In genomic region chr6:168368063-168368835, GRCh38 we compare ENCODE assay signal across 31 cellular contexts. TPM values are rescaled to one million over a fixed set of nuclear protein-coding genes. Genes with fewer than 3 reads are reported as not detected.
DNase-seq lines count a peak whose midpoint lies in the region; TF ChIP-seq lines count a peak whose summit lies in the region.
"Had no signal": no experiment of that assay in that cellular context is flagged by ENCODE, and none has a peak within 500 bp of the region (broad histone marks: within the 10 kb centered on the region; RNA-seq: fewer than 3 reads in every experiment).

No MANE protein-coding gene starts in this region.

- WGBS in mesenchymal stem cell: 73% methylated on average over 11 of the region's 12 CpGs
- WGBS in suprapubic skin: 77% methylated on average over 12 of the region's 12 CpGs

- no peaks in the 10 kb centered on the region for H3K36me3 ChIP-seq in breast epithelium
- no peaks in the 10 kb centered on the region for H3K36me3 ChIP-seq in mesenchymal stem cell (ENCODE audit: control insufficient read depth in 1 of 2, insufficient read depth in 2 of 2, low read depth in 1 of 2, low read length in 2 of 2)
- H3K36me3 ChIP-seq in suprapubic skin: no peaks in the 10 kb centered on the region
- H3K36me3 ChIP-seq: pancreas, Peyer's patch had no signal

- H3K27me3 Mint-ChIP-seq in MCF 10A (ENCODE audit: insufficient read depth, unreplicated experiment): peaks cover 3% of the 10 kb centered on the region

- H4K8ac ChIP-seq in mesenchymal stem cell (ENCODE audit: low read length): no peak overlapping the region

- intact Hi-C loops in breast epithelium (cut with DNase I; ENCODE audit: low total_unique reads) (loop anchor here (2.0 kb wide), 1 partner anchor 517 kb away; no protein-coding TSS in a partner anchor), MCF 10A (cut with micrococcal nuclease) (no loop called here)

- peak overlapping the region; percentile 12 for H3K9ac ChIP-seq in mesenchymal stem cell (ENCODE audit: low read length)

- no peak overlapping the region for H3K18ac ChIP-seq in mesenchymal stem cell (ENCODE audit: low read depth in 1 of 2, low read length in 2 of 2)

- no peak overlapping the region for H2BK5ac ChIP-seq in mesenchymal stem cell (ENCODE audit: low read depth, low read length, poor library complexity, severe bottlenecking)

- no peak overlapping the region for H2BK15ac ChIP-seq in mesenchymal stem cell (ENCODE audit: low read depth, poor library complexity, severe bottlenecking)

- no peak overlapping the region for H4K91ac ChIP-seq in mesenchymal stem cell (ENCODE audit: low read length)

- POLR2A ChIA-PET in MCF 10A (lab: Yijun Ruan, JAX): no interaction called here

- TF ChIP-seq CTCF in breast epithelium (IDR thresholded peaks at IDR 0.05) (no peak), MCF 10A (IDR thresholded peaks at IDR 0.05; ENCODE audit: unreplicated experiment) (no peak), choroid plexus epithelial cell (conservative IDR thresholded peaks at IDR 0.05; ENCODE audit: low read depth, low read length) (no peak), suprapubic skin (IDR thresholded peaks at IDR 0.05) (no peak)

- no peak overlapping the region for H3K4me2 ChIP-seq in mesenchymal stem cell (ENCODE audit: low read length, poor library complexity, severe bottlenecking)

- no peaks in the 10 kb centered on the region for H3K9me3 Mint-ChIP-seq in MCF 10A (ENCODE audit: unreplicated experiment)
- H3K9me3 Mint-ChIP-seq: activated naive CD8-positive, alpha-beta T cell treated with anti-CD3 and anti-CD28 coated beads, Interleukin-2, amount 50 U/mL, for 24 hours; natural killer cell; T-cell had no signal

- no peak overlapping the region for H2AFZ ChIP-seq in mesenchymal stem cell (ENCODE audit: low read depth, low read length)

- no peak overlapping the region for H2BK12ac ChIP-seq in mesenchymal stem cell (ENCODE audit: low read length in 2 of 2)

- TF ChIP-seq POLR2A in breast epithelium (IDR thresholded peaks at IDR 0.05) (no peak), suprapubic skin (IDR thresholded peaks at IDR 0.05) (no peak)

- no peak overlapping the region for H3K14ac ChIP-seq in mesenchymal stem cell (ENCODE audit: low read length in 2 of 2)

- H3K27me3 ChIP-seq in breast epithelium: no peaks in the 10 kb centered on the region
- H3K27me3 ChIP-seq in mesenchymal stem cell (ENCODE audit: control insufficient read depth in 1 of 2, insufficient read depth in 1 of 2, low read length in 2 of 2): peaks cover 9 to 33% of the 10 kb centered on the region in 2 experiments
- peaks cover 7% of the 10 kb centered on the region for H3K27me3 ChIP-seq in suprapubic skin
- H3K27me3 ChIP-seq: body of pancreas, pancreas, Peyer's patch had no signal

- BruUV-seq in MCF 10A (replicated peaks; lab: Mats Ljungman, UMichigan): no TSS peak

- no peaks in the 10 kb centered on the region for H3K79me1 ChIP-seq in mesenchymal stem cell (replicated peaks; ENCODE audit: low read length, poor library complexity, severe bottlenecking)

- CTCF ChIA-PET in MCF 10A (lab: Yijun Ruan, JAX): interaction anchor here (0.8 to 4.7 kb wide), 4 partner anchors 249 to 522 kb away, joined by 3 to 68 read pairs (median 6); no protein-coding TSS in a partner anchor

- peaks cover 8% of the 10 kb centered on the region for H3K36me3 Mint-ChIP-seq in MCF 10A (ENCODE audit: insufficient read depth, unreplicated experiment)
- H3K36me3 Mint-ChIP-seq: activated CD8-positive, alpha-beta memory T cell treated with anti-CD3 and anti-CD28 coated beads, Interleukin-2, amount 10 ng/mL, durations not matched to agents 7 days and 5 days; CD4-positive, alpha-beta memory T cell; natural killer cell; T-cell had no signal

- no peak overlapping the region for H2BK120ac ChIP-seq in mesenchymal stem cell (ENCODE audit: low read depth, low read length)

- H3K4me1 ChIP-seq in breast epithelium (no peaks in the 10 kb centered on the region), mesenchymal stem cell (ENCODE audit: control insufficient read depth, insufficient read depth, low read depth, low read length) (peaks cover 3% of the 10 kb centered on the region), suprapubic skin (no peaks in the 10 kb centered on the region)
- H3K4me1 ChIP-seq: Peyer's patch had no signal

- no peak for TF ChIP-seq EP300 in suprapubic skin (IDR thresholded peaks at IDR 0.05)

- H3K4me3 ChIP-seq in breast epithelium: no peak overlapping the region
- H3K4me3 ChIP-seq in choroid plexus epithelial cell (ENCODE audit: low read depth, low read length): no peak overlapping the region
- H3K4me3 ChIP-seq in mesenchymal stem cell (ENCODE audit: insufficient read depth in 1 of 2, low read depth in 1 of 2, low read length in 2 of 2): no peak overlapping the region
- no peak overlapping the region for H3K4me3 ChIP-seq in suprapubic skin
- H3K4me3 ChIP-seq: body of pancreas, pancreas, Peyer's patch had no signal

- no peak for DNase-seq in breast epithelium (ENCODE audit: low spot score in 2 of 2)
- no peak for DNase-seq in MCF 10A (ENCODE audit: unreplicated experiment)
- peak; percentile 9 for DNase-seq in choroid plexus epithelial cell (ENCODE audit: low read depth)
- DNase-seq in mesenchymal stem cell: no peak
- DNase-seq in suprapubic skin (ENCODE audit: low spot score in 2 of 2): peak; percentile 14 to 52
- no peak for DNase-seq in effector CD4-positive, alpha-beta T cell
- DNase-seq in DMS53 treated with DMSO at 0.1 percent for 48 hours (lab: John Stamatoyannopoulos, UW; ENCODE audit: unreplicated experiment): no peak
- DNase-seq in NCI-H1092 (lab: John Stamatoyannopoulos, UW): no peak
- DNase-seq: activated CD4-positive, CD25-positive, alpha-beta regulatory T cell; activated CD8-positive, alpha-beta memory T cell treated with anti-CD3 and anti-CD28 coated beads, Interleukin-2, amount 10 ng/mL, durations not matched to agents 7 days and 5 days; activated naive CD8-positive, alpha-beta T cell treated with anti-CD3 and anti-CD28 coated beads, Interleukin-2, amount 50 U/mL, for 24 hours; activated T-cell treated with anti-CD3 and anti-CD28 coated beads, Interleukin-2, amount 50 U/mL, for 48 hours; AML-193; body of pancreas; CD4-positive, alpha-beta memory T cell; effector memory CD4-positive, alpha-beta T cell; EL; natural killer cell; NCI-H1048; NCI-H187; NCI-H69; Peyer's patch; stimulated activated CD4-positive, alpha-beta T cell treated with anti-CD3 and anti-CD28 coated beads, Interleukin-12 subunit alpha, Interleukin-12 subunit beta, amount 100 ng/mL, for 4 hours; stimulated activated CD4-positive, alpha-beta T cell treated with anti-CD3 and anti-CD28 coated beads, Interleukin-4, amount 100 ng/mL, for 1 hour; substantia nigra; T-cell had no signal

- no peak overlapping the region for H3K4me3 Mint-ChIP-seq in MCF 10A (ENCODE audit: unreplicated experiment)
- H3K4me3 Mint-ChIP-seq: activated CD8-positive, alpha-beta memory T cell treated with anti-CD3 and anti-CD28 coated beads, Interleukin-2, amount 10 ng/mL, durations not matched to agents 7 days and 5 days; activated naive CD8-positive, alpha-beta T cell treated with anti-CD3 and anti-CD28 coated beads, Interleukin-2, amount 50 U/mL, for 24 hours; CD4-positive, alpha-beta memory T cell; natural killer cell; T-cell had no signal

- H3K4me1 Mint-ChIP-seq in MCF 10A (ENCODE audit: insufficient read depth, unreplicated experiment): peaks cover 6% of the 10 kb centered on the region

- no peak overlapping the region for H3K23ac ChIP-seq in mesenchymal stem cell (ENCODE audit: low read length in 2 of 2)

- no peak overlapping the region for H3K27ac Mint-ChIP-seq in MCF 10A (ENCODE audit: low read depth, unreplicated experiment)
- H3K27ac Mint-ChIP-seq: activated CD8-positive, alpha-beta memory T cell treated with anti-CD3 and anti-CD28 coated beads, Interleukin-2, amount 10 ng/mL, durations not matched to agents 7 days and 5 days; activated naive CD8-positive, alpha-beta T cell treated with anti-CD3 and anti-CD28 coated beads, Interleukin-2, amount 50 U/mL, for 24 hours; CD4-positive, alpha-beta memory T cell; natural killer cell; T-cell had no signal

- H3K9me3 ChIP-seq in breast epithelium: no peaks in the 10 kb centered on the region
- no peaks in the 10 kb centered on the region for H3K9me3 ChIP-seq in mesenchymal stem cell (ENCODE audit: control insufficient read depth, low read length)
- H3K9me3 ChIP-seq in suprapubic skin: no peaks in the 10 kb centered on the region
- H3K9me3 ChIP-seq: body of pancreas, pancreas, Peyer's patch had no signal

- H3K27ac ChIP-seq in breast epithelium: peak overlapping the region; percentile 20 to 48
- no peak overlapping the region for H3K27ac ChIP-seq in mesenchymal stem cell (ENCODE audit: low read length, poor library complexity, severe bottlenecking)
- H3K27ac ChIP-seq in suprapubic skin: no peak overlapping the region
- H3K27ac ChIP-seq: 22Rv1, body of pancreas, HL-60, pancreas, Peyer's patch had no signal

- H2AK5ac ChIP-seq in mesenchymal stem cell (ENCODE audit: low read length, severe bottlenecking): no peak overlapping the region

- no peak overlapping the region for H3K4ac ChIP-seq in mesenchymal stem cell (ENCODE audit: low read depth in 1 of 2, low read length in 2 of 2)

RNA-seq across cellular contexts. Expression of gene DACT2, which starts 48.7 kb away (rescaled TPM):
- 1 to 10 TPM in 1 of 3 donors, under 1 TPM in 1, not detected in 1; 0.32 to 1.0 TPM for total RNA-seq in breast epithelium
- not detected in 2 replicates for total RNA-seq in MCF 10A (2022)
- not detected for polyA plus RNA-seq in mesenchymal stem cell (2013, experiment 1 of 2)
- 0.03 TPM for polyA plus RNA-seq in mesenchymal stem cell (2013, experiment 2 of 2)
- 10 to 100 TPM in 2 of 4 donors, 1 to 10 TPM in 2; 6.0 to 19.9 (median 10.0) TPM for total RNA-seq in suprapubic skin
- total RNA-seq: CD4-positive, alpha-beta memory T cell; LHCN-M2; natural killer cell; SK-MEL-5; T-cell had no signal
- polyA plus RNA-seq: CD4-positive, alpha-beta memory T cell had no signal

Comparison
In these comparisons a context has a peak if more than half of its experiments do, and no peak if none do; other contexts are left out.
1. DNase-seq: peak in choroid plexus epithelial cell (single experiment) and suprapubic skin (2 of 2); none in breast epithelium (0 of 2), MCF 10A (single experiment), mesenchymal stem cell (single experiment), effector CD4-positive, alpha-beta T cell (single experiment), DMS53 treated with DMSO at 0.1 percent for 48 hours (single experiment) and NCI-H1092 (single experiment).
2. H3K27ac ChIP-seq: peak in breast epithelium (2 of 2); none in mesenchymal stem cell (single experiment) and suprapubic skin (single experiment).